Comparison of ENCODE assay signal across 3 cellular contexts in the genomic region with DNA sequence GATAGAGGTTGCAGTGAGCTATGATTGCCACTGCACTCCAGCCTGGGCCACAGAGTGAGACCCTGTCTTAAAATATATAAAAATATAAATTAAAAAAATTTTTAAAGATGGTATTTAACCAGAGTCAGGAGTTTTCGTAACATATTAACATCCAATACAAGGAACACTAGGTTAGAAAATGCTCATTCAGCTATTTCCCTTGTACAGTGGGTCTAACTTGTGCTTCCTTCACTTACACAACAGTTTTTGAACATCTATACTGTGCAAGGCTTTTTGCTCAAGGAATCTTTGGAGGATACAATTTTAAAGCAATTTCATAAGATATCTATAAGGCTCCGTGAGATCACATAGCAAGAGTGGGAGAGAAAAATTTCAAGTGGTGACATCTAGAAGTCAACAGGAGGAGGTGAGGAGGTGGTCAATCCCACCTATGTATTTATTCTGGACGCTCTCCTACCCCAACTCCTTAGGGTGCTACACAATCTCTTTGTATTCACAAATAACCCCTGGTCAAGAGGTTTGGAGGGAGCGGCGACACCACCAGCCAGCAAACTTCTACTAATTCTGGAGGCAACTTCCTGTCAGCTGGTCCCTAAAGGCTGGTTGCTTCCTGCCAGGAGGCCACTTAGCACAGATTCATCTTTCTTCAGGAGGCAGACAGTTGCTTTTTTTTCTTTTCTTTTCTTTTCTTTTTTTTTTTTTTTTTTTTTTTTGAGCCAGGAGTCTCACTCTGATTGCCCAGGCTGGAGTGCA.
A peak's percentile ranks its signal among the peaks of the same experiment; 100 is the strongest.
TF ChIP-seq lines count a peak whose summit lies in the region.

No MANE protein-coding gene starts in this region.

TF ChIP-seq in A549, 52 proteins besides CTCF, POLR2A, EP300 and RAD21:
- no peak for TF ChIP-seq HOXA7 (CRISPR knock-in tag; IDR thresholded peaks at IDR 0.05)
- peak; percentile 74 for TF ChIP-seq MAFK (IDR thresholded peaks at IDR 0.05; ENCODE audit: partially characterized antibody)

TF ChIP-seq in IMR-90, 13 proteins besides CTCF, POLR2A, EP300 and RAD21:
- TF ChIP-seq ELK1 (IDR thresholded peaks at IDR 0.05; ENCODE audit: borderline replicate concordance, low read depth, low read length) (no peak), MAFK (IDR thresholded peaks at IDR 0.05; ENCODE audit: low read depth, low read length) (peak; percentile 46; the same call in 1 of the 2 replicates)

TF ChIP-seq in WTC11, 78 proteins besides CTCF, POLR2A, EP300 and RAD21:
- TF ChIP-seq RELA (CRISPR knock-in tag; IDR thresholded peaks at IDR 0.05; ENCODE audit: borderline replicate concordance) (no peak), ZNF416 (CRISPR knock-in tag; IDR thresholded peaks at IDR 0.05) (no peak), NR3C1 (CRISPR knock-in tag; conservative IDR thresholded peaks at IDR 0.05; ENCODE audit: low read depth) (no peak), MAX (CRISPR knock-in tag; IDR thresholded peaks at IDR 0.05) (no peak), SMAD3 (CRISPR knock-in tag; IDR thresholded peaks at IDR 0.05; ENCODE audit: borderline replicate concordance) (no peak), NFE2L1 (CRISPR knock-in tag; IDR thresholded peaks at IDR 0.05) (no peak), NFATC4 (CRISPR knock-in tag; IDR thresholded peaks at IDR 0.05) (no peak)
- TF ChIP-seq, protein P1, sequence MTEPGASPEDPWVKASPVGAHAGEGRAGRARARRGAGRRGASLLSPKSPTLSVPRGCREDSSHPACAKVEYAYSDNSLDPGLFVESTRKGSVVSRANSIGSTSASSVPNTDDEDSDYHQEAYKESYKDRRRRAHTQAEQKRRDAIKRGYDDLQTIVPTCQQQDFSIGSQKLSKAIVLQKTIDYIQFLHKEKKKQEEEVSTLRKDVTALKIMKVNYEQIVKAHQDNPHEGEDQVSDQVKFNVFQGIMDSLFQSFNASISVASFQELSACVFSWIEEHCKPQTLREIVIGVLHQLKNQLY (CRISPR knock-in tag; IDR thresholded peaks at IDR 0.05) = no peak
- TF ChIP-seq, protein P2, sequence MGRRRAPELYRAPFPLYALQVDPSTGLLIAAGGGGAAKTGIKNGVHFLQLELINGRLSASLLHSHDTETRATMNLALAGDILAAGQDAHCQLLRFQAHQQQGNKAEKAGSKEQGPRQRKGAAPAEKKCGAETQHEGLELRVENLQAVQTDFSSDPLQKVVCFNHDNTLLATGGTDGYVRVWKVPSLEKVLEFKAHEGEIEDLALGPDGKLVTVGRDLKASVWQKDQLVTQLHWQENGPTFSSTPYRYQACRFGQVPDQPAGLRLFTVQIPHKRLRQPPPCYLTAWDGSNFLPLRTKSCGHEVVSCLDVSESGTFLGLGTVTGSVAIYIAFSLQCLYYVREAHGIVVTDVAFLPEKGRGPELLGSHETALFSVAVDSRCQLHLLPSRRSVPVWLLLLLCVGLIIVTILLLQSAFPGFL (CRISPR knock-in tag; IDR thresholded peaks at IDR 0.05; ENCODE audit: borderline replicate concordance) = no peak
TF ChIP-seq in WTC11: peak in this region for 0.
